Comparison of ENCODE assay signal across 8 cellular contexts in genomic region chr2:112034924-112035323, GRCh38.
"Had no signal": no experiment of that assay in that cellular context is flagged by ENCODE, and none has a peak within 500 bp of the region (broad histone marks: within the 10 kb centered on the region; RNA-seq: fewer than 3 reads in every experiment).

No MANE protein-coding gene starts in this region.

- H3K4me2 ChIP-seq: GM23338, KMS-11 had no signal

- DNase-seq: H9, HCEC 1CT, IMR-90, Karpas-422, KBM-7 had no signal

- H3K9ac ChIP-seq: KMS-11 had no signal

- ATAC-seq: GM23338 had no signal

- H3K4me3 ChIP-seq: GM23338 had no signal

- H3K27ac ChIP-seq: HL-60, KMS-11 had no signal

- H2AFZ ChIP-seq: GM23338 had no signal
